10 cellular contexts compared by ENCODE assay signal in genomic region chr3:25706213-25706612, GRCh38.
"Had no signal": no experiment of that assay in that cellular context is flagged by ENCODE, and none has a peak within 500 bp of the region (broad histone marks: within the 10 kb centered on the region; RNA-seq: fewer than 3 reads in every experiment).

No MANE protein-coding gene starts in this region.

- H3K4me1 ChIP-seq: HAP-1 had no signal

- DNase-seq: GM23248, GOT3, H7, HFFc6, KBM-7 had no signal

- H3K9me3 ChIP-seq: HAP-1 had no signal

- H3K36me3 ChIP-seq: HAP-1 had no signal

- H3K27ac ChIP-seq: GM23248, HL-60, KMS-11 had no signal

- H3K4me2 ChIP-seq: KMS-11 had no signal

- H3K9ac ChIP-seq: GM23248, KMS-11 had no signal

- ATAC-seq: HCT116, HepG2 had no signal

- H3K4me3 ChIP-seq: GM23248, HAP-1 had no signal

- H2AFZ ChIP-seq: GM23248 had no signal
